In the genomic region with DNA sequence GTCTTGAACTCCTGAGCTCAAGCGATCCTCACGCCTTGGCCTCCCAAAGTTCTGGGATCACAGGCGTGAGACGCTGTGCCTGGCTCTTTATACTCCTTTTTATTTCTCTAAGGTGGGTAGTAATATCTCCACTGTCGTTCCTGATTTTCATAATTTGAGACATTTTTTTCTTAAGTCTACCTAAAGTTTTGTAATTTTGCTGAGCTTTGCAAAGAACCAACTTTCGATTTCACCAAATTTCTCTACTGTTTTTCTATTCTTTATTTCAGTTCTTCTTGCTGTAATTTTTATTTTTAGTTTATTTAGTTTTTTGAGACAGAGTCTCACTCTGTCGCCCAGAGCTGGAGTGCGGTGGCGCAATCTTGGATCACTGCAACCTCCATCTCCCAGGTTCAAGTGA, we compare ENCODE assay signal across 6 cellular contexts.
"Had no signal": no experiment of that assay in that cellular context is flagged by ENCODE, and none has a peak within 500 bp of the region (broad histone marks: within the 10 kb centered on the region; RNA-seq: fewer than 3 reads in every experiment).

No MANE protein-coding gene starts in this region.

- H3K4me2 ChIP-seq: KMS-11 had no signal

- DNase-seq: KBM-7, KG1 had no signal

- H3K9ac ChIP-seq: KMS-11 had no signal

- H3K9me3 Mint-ChIP-seq: IgD-negative memory B cell had no signal

- FAIRE-seq: HTR-8/SVneo had no signal

- H3K27ac Mint-ChIP-seq: IgD-negative memory B cell had no signal

- H3K4me3 Mint-ChIP-seq: IgD-negative memory B cell had no signal

- H3K27ac ChIP-seq: HL-60, KMS-11 had no signal

- H3K27me3 Mint-ChIP-seq: IgD-negative memory B cell had no signal
